ENCODE assay signal across 9 cellular contexts in the genomic region with DNA sequence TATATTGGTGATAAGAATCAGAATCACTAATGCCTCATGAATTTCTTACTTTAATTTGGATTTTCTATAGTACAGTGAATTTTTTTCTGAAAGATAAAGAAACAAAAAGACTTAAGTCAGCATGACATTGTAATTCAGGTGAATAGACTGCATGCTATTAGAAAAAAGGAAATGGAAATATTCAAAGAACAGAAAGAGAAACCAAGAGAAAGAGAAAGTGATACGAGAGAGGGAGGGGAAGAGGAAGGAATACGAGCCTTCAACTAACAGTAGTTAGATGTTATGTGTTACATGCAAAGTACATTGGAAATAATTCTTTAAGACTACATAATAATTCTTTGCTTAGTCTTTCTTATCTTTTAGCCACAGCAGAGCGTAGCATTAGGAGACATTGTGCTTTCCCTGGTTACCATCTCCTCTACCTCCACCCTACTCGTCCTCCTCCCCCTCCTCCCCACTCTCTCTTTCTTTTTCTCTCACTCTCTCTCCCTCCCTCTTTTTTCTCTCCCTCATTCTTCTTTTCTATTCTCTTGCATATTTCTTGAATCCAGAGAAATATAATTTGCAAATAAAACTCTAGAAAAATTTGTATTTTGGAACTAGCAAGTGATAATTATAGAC. TPM values are rescaled to one million over a fixed set of nuclear protein-coding genes. Genes with fewer than 3 reads are reported as not detected.
DNase-seq lines count a peak whose midpoint lies in the region; ATAC-seq and TF ChIP-seq lines count a peak whose summit lies in the region.
"Had no signal": no experiment of that assay in that cellular context is flagged by ENCODE, and none has a peak within 500 bp of the region (broad histone marks: within the 10 kb centered on the region; RNA-seq: fewer than 3 reads in every experiment).

No MANE protein-coding gene starts in this region.

- peak; percentile 99 for ATAC-seq in GM19452 (IDR thresholded peaks at IDR 0.05; ENCODE audit: unreplicated experiment)
- peak; percentile 99 for ATAC-seq in HG03432 (IDR thresholded peaks at IDR 0.05; ENCODE audit: unreplicated experiment)

- no peak overlapping the region for H3K27ac ChIP-seq in WERI-Rb-1

- peaks cover 8% of the 10 kb centered on the region for H3K36me3 Mint-ChIP-seq in Calu3 (ENCODE audit: insufficient read depth, unreplicated experiment)

- TF ChIP-seq CTCF in Calu3 (IDR thresholded peaks at IDR 0.05; ENCODE audit: unreplicated experiment) (no peak), WERI-Rb-1 (IDR thresholded peaks at IDR 0.05; ENCODE audit: low read depth, low read length) (no peak)

- no peaks in the 10 kb centered on the region for H3K36me3 ChIP-seq in WERI-Rb-1

- H3K27me3 Mint-ChIP-seq in Calu3 (ENCODE audit: unreplicated experiment): no peaks in the 10 kb centered on the region

- CTCF ChIA-PET in Calu3 (lab: Charles Lee): no interaction called here

- DNase-seq in Calu3 (no peak), dermis blood vessel endothelial cell (peak; percentile 27), WERI-Rb-1 (no peak), SKM-1 treated with dmso at 0.1 percent for 144 hours (lab: John Stamatoyannopoulos, UW; ENCODE audit: unreplicated experiment) (no peak), T-helper 9 cell (no peak)
- no peak for DNase-seq in stimulated activated CD4-positive, alpha-beta T cell treated with anti-CD3 and anti-CD28 coated beads, Interleukin-4, amount 100 ng/mL, for 1 hour

- peak overlapping the region; percentile 74 for H3K4me3 Mint-ChIP-seq in Calu3 (ENCODE audit: low read depth, unreplicated experiment)

- H3K27ac Mint-ChIP-seq in Calu3 (ENCODE audit: unreplicated experiment): peak overlapping the region; percentile 89

- no peak overlapping the region for H3K4me3 ChIP-seq in WERI-Rb-1 (ENCODE audit: low read depth, low read length)

- H3K4me1 Mint-ChIP-seq in Calu3 (ENCODE audit: low read depth, unreplicated experiment): no peaks in the 10 kb centered on the region

- H3K27me3 ChIP-seq in WERI-Rb-1 (ENCODE audit: insufficient read depth, low read depth, severe bottlenecking): no peaks in the 10 kb centered on the region

- intact Hi-C loops in Calu3 (cut with micrococcal nuclease; ENCODE audit: unreplicated experiment): no loop called here

- H3K9me3 Mint-ChIP-seq in Calu3 (ENCODE audit: low read depth, unreplicated experiment): no peaks in the 10 kb centered on the region

- no TSS peak for BruUV-seq in Calu3 (replicated peaks; lab: Mats Ljungman, UMichigan)

- no peaks in the 10 kb centered on the region for H3K9me3 ChIP-seq in WERI-Rb-1 (ENCODE audit: severe bottlenecking)

RNA-seq across cellular contexts. Expression of gene ADGRL4, which starts 46.4 kb away (rescaled TPM):
- total RNA-seq in Calu3 (2022) (not detected in 2 replicates), dermis blood vessel endothelial cell (157 and 322 TPM in 2 replicates)
- total RNA-seq: bronchial epithelial cell had no signal

Comparison
In these comparisons a context has a peak if more than half of its experiments do, and no peak if none do; other contexts are left out.
1. RNA of gene ADGRL4, which starts 46.4 kb away (total RNA-seq): 157 to 322 TPM in dermis blood vessel endothelial cell; not detected in Calu3; every median in the first group is over 100 times any median in the second.